In genomic region chr6:31203345-31203979, GRCh38 we compare ENCODE assay signal across 1 cellular context.
A peak's percentile ranks its signal among the peaks of the same experiment; 100 is the strongest.
TF ChIP-seq lines count a peak whose summit lies in the region.

No MANE protein-coding gene starts in this region.

TF ChIP-seq in GM12878, 131 proteins besides CTCF, POLR2A, EP300 and RAD21 (continues in another document):
- TF ChIP-seq ELK1 (IDR thresholded peaks at IDR 0.05; ENCODE audit: low read depth, low read length) (no peak), HDAC2 (IDR thresholded peaks at IDR 0.05) (no peak), JUNB (IDR thresholded peaks at IDR 0.05) (peak; percentile 92), ZBTB33 (IDR thresholded peaks at IDR 0.05) (no peak), RELB (IDR thresholded peaks at IDR 0.05; ENCODE audit: low read depth) (peak; percentile 74; the same call in 1 of the 2 replicates), GABPA (IDR thresholded peaks at IDR 0.05; ENCODE audit: low read depth) (0 out of 2 replicates have a peak, but pooled peaks have one; percentile 8), ZBED1 (IDR thresholded peaks at IDR 0.05; ENCODE audit: borderline replicate concordance) (no peak; the same call in none of the 2 replicates), ZBTB40 (IDR thresholded peaks at IDR 0.05; ENCODE audit: borderline replicate concordance) (no peak), FOS (IDR thresholded peaks at IDR 0.05; ENCODE audit: borderline replicate concordance, extremely low read depth, insufficient read length) (no peak), ZNF207 (IDR thresholded peaks at IDR 0.05; ENCODE audit: borderline replicate concordance) (no peak), PKNOX1 (IDR thresholded peaks at IDR 0.05) (no peak), EZH2 (IDR thresholded peaks at IDR 0.05; ENCODE audit: borderline replicate concordance, control insufficient read depth, low read depth, low read length) (no peak), E2F8 (IDR thresholded peaks at IDR 0.05; ENCODE audit: low read depth, partially characterized antibody) (no peak), KAT2A (conservative IDR thresholded peaks at IDR 0.05; ENCODE audit: control insufficient read depth, low read depth, low read length) (no peak), YY1 (IDR thresholded peaks at IDR 0.05; ENCODE audit: low read depth, low read length) (no peak), ZNF622 (IDR thresholded peaks at IDR 0.05) (no peak), CHD2 (IDR thresholded peaks at IDR 0.05; ENCODE audit: borderline replicate concordance, low read depth, low read length) (0 out of 2 replicates have a peak, but pooled peaks have one; percentile 13), WRNIP1 (IDR thresholded peaks at IDR 0.05; ENCODE audit: borderline replicate concordance, low read depth, low read length) (no peak), USF1 (IDR thresholded peaks at IDR 0.05; ENCODE audit: borderline replicate concordance, extremely low read length, insufficient read depth, low read depth, low read length) (no peak), MAX (IDR thresholded peaks at IDR 0.05; ENCODE audit: low read depth, low read length) (peak; percentile 68), CREM (IDR thresholded peaks at IDR 0.05; ENCODE audit: low read depth) (peak; percentile 47), SPI1 (IDR thresholded peaks at IDR 0.05; ENCODE audit: borderline replicate concordance, insufficient read depth, low read depth, low read length) (no peak), POU2F2 (IDR thresholded peaks at IDR 0.05; ENCODE audit: borderline replicate concordance, low read depth, low read length) (0 out of 3 replicates have a peak, but pooled peaks have one; percentile 21), REST (IDR thresholded peaks at IDR 0.05; ENCODE audit: low read depth, low read length) (no peak), SIX5 (IDR thresholded peaks at IDR 0.05; ENCODE audit: low read depth, low read length, severe bottlenecking) (no peak), NR2F1 (conservative IDR thresholded peaks at IDR 0.05) (peak; percentile 81), PAX5 (IDR thresholded peaks at IDR 0.05; ENCODE audit: borderline replicate concordance, low read depth, low read length) (no peak; the same call in 1 of the 2 replicates), BRCA1 (IDR thresholded peaks at IDR 0.05; ENCODE audit: low read depth, low read length) (no peak), RBBP5 (conservative IDR thresholded peaks at IDR 0.05) (no peak), SMC3 (IDR thresholded peaks at IDR 0.05; ENCODE audit: borderline replicate concordance, low read length) (no peak), POLR2AphosphoS5 (IDR thresholded peaks at IDR 0.05; ENCODE audit: low read length) (peak; percentile 59; the same call in 1 of the 2 replicates), PRDM15 (CRISPR knock-in tag; IDR thresholded peaks at IDR 0.05) (no peak), RFX5 (IDR thresholded peaks at IDR 0.05; ENCODE audit: low read depth, low read length) (peak; percentile 91), MYB (IDR thresholded peaks at IDR 0.05; ENCODE audit: borderline replicate concordance, low read depth, low read length) (no peak), CEBPB (IDR thresholded peaks at IDR 0.05; ENCODE audit: borderline replicate concordance in 1 of 2, low read depth in 2 of 2, low read length in 2 of 2) (no peak; a peak in 1 of 4 replicates), PAX8 (IDR thresholded peaks at IDR 0.05) (0 out of 2 replicates have a peak, but pooled peaks have one; percentile 20)
